Comparison of ENCODE assay signal across 8 cellular contexts in genomic region chr16:68529931-68530667, GRCh38. TPM values are rescaled to one million over a fixed set of nuclear protein-coding genes. Genes with fewer than 3 reads are reported as not detected.
DNase-seq lines count a peak whose midpoint lies in the region; ATAC-seq, FAIRE-seq and TF ChIP-seq lines count a peak whose summit lies in the region.

No MANE protein-coding gene starts in this region.

- peaks cover 7% of the 10 kb centered on the region for H3K4me1 ChIP-seq in GM12878 (ENCODE audit: control insufficient read depth, insufficient read depth, low read length)
- peaks cover 0 to 23% (median 17%) of the 10 kb centered on the region in 4 donors for H3K4me1 ChIP-seq in sigmoid colon

- RAD21 ChIA-PET in GM12878 (lab: Charles Lee; ENCODE audit: unreplicated experiment), result interaction anchor here (0.7 to 2.1 kb wide), 13 partner anchors 9 to 758 kb away, joined by 3 to 8 read pairs (median 6); partner anchors contain the start of gene TANGO6

- no peak for TF ChIP-seq EP300 in GM12878 (IDR thresholded peaks at IDR 0.05; ENCODE audit: borderline replicate concordance in 1 of 2, control insufficient read depth in 1 of 2, low read depth in 2 of 2, low read length in 2 of 2)
- TF ChIP-seq EP300 in sigmoid colon (IDR thresholded peaks at IDR 0.05), result no peak

- intact Hi-C loops in GM12878 (cut with micrococcal nuclease; ENCODE audit: unreplicated experiment) (loop anchor here (2.0 to 5.0 kb wide), 6 partner anchors 61 to 757 kb away; no protein-coding TSS in a partner anchor), sigmoid colon (cut with DNase I) (loop anchor here (5.0 kb wide), 3 partner anchors 272 to 602 kb away; partner anchors contain the start of genes CHTF8, TANGO6 and UTP4)

- H3K36me3 ChIP-seq in GM06990 (ENCODE audit: control insufficient read depth, insufficient read depth, low read length), result no peaks in the 10 kb centered on the region
- no peaks in the 10 kb centered on the region for H3K36me3 ChIP-seq in GM12878 (ENCODE audit: control insufficient read depth in 2 of 2, insufficient read depth in 2 of 2, low read length in 1 of 2)
- no peaks in the 10 kb centered on the region for H3K36me3 ChIP-seq in sigmoid colon

- H4K20me1 ChIP-seq in GM12878 (ENCODE audit: control insufficient read depth, insufficient read depth), result no peaks in the 10 kb centered on the region

- no peaks in the 10 kb centered on the region for H3K79me2 ChIP-seq in GM12878 (ENCODE audit: control insufficient read depth, insufficient read depth, low read length)

- H3K9me3 ChIP-seq in GM12878 (replicated peaks; ENCODE audit: control insufficient read depth, insufficient read depth, low read length), result no peaks in the 10 kb centered on the region; the same call in 1 of the 3 replicates
- no peaks in the 10 kb centered on the region for H3K9me3 ChIP-seq in sigmoid colon

- H3K9ac ChIP-seq in GM12878 (ENCODE audit: control insufficient read depth, insufficient read depth, low read length), result peak overlapping the region; percentile 58; the same call in 1 of the 2 replicates

- FAIRE-seq in GM12878 (lab: Jason Lieb, UNC), result peak; percentile 97

- 2% methylated on average over 55 of the region's 56 CpGs for WGBS in GM12878 (ENCODE audit: insufficient coverage, insufficient replicate concordance, low lambda C conversion rate, missing lambda C conversion rate)
- WGBS in sigmoid colon, 2 donors, result 1% methylated on average over 56 of the region's 56 CpGs

- POLR2A ChIA-PET in GM12878 (lab: Charles Lee), result interaction anchor here (0.5 to 0.8 kb wide), 4 partner anchors 9 to 797 kb away, joined by 3 to 5 read pairs (median 4); partner anchors contain the start of gene ZFP90

- TF ChIP-seq POLR2A in GM12878 (IDR thresholded peaks at IDR 0.05; ENCODE audit: low read depth, low read length) (peak; percentile 78), sigmoid colon (IDR thresholded peaks at IDR 0.05) (no peak)

- peak; percentile 90 for DNase-seq in GM06990 (ENCODE audit: extremely low read depth, insufficient read length)
- peak; percentile 64 for DNase-seq in NCI-H1694 (lab: John Stamatoyannopoulos, UW)
- DNase-seq in T1000 (lab: John Stamatoyannopoulos, UW), result peak; percentile 74
- DNase-seq in GM12878 (ENCODE audit: low read depth, low spot score), result peak; percentile 62
- DNase-seq in iPS DF 4.7 (ENCODE audit: extremely low read depth, low spot score), result peak; percentile 60
- peak; percentile 94 for DNase-seq in sigmoid colon
- DNase-seq in KBM-7, result no peak

- H3K27ac ChIP-seq in GM12878 (ENCODE audit: control insufficient read depth, insufficient read depth) (0 out of 2 replicates have a peak overlapping the region, but pooled peaks have one; percentile 8), sigmoid colon (peak overlapping the region in 1 of 4 donors; percentile 21)

- H2AFZ ChIP-seq in GM12878 (ENCODE audit: control insufficient read depth, low read depth, low read length), result peak overlapping the region; percentile 92

- SMC1A ChIA-PET in GM12878 (lab: Charles Lee; ENCODE audit: uncharacterized antibody, unreplicated experiment), result interaction anchor here (0.6 to 2.4 kb wide), 7 partner anchors 9 to 335 kb away, joined by 3 to 24 read pairs (median 3); no protein-coding TSS in a partner anchor

- no TSS peak for BruUV-seq in GM12878 (replicated peaks; lab: Mats Ljungman, UMichigan)

- in situ Hi-C loops in GM12878 (cut with MboI), result loop anchor here (10.0 to 25.0 kb wide), 2 partner anchors 282 to 755 kb away; no protein-coding TSS in a partner anchor
- in situ Hi-C loops in KBM-7 (cut with MboI; ENCODE audit: low pct_unique_long_range_greater_than_20kb, low sequenced_read_pairs), result no loop called here

- no peaks in the 10 kb centered on the region for H3K27me3 ChIP-seq in GM06990 (replicated peaks; ENCODE audit: control insufficient read depth, insufficient read depth, low read length)
- H3K27me3 ChIP-seq in GM12878 (replicated peaks in 1 of 2; ENCODE audit: control insufficient read depth in 2 of 2, insufficient read depth in 2 of 2, low read length in 1 of 2), result no peaks in the 10 kb centered on the region
- no peaks in the 10 kb centered on the region for H3K27me3 ChIP-seq in sigmoid colon

- TF ChIP-seq CTCF in GM06990 (IDR thresholded peaks at IDR 0.05; ENCODE audit: insufficient read depth, low read length, poor library complexity, severe bottlenecking) (no peak), GM12878 (IDR thresholded peaks at IDR 0.05 in 2 of 3, conservative IDR thresholded peaks at IDR 0.05 in 1 of 3; ENCODE audit: control insufficient read depth in 2 of 3, extremely low read depth in 1 of 3, insufficient read depth in 1 of 3, low read depth in 3 of 3, low read length in 3 of 3) (no peak), sigmoid colon (IDR thresholded peaks at IDR 0.05) (no peak)

- H3K4me3 ChIP-seq in GM06990 (replicated peaks; ENCODE audit: low read depth, low read length) (peak overlapping the region; percentile 77), GM12878 (peak overlapping the region; percentile 70), sigmoid colon (peak overlapping the region; percentile 65 to 78 (median 67))

- TF ChIP-seq RAD21 in GM12878 (IDR thresholded peaks at IDR 0.05; ENCODE audit: insufficient read depth, low read depth, low read length), result no peak

- peak overlapping the region; percentile 82 for H3K4me2 ChIP-seq in GM12878 (ENCODE audit: control insufficient read depth, insufficient read depth)

- ATAC-seq in HG02642 (IDR thresholded peaks at IDR 0.05; ENCODE audit: poor library complexity, unreplicated experiment) (peak; percentile 89), GM12878 (peak; percentile 96)

- CTCF ChIA-PET in GM12878 (lab: Yijun Ruan, JAX), result interaction anchor here (0.5 to 4.7 kb wide), 19 partner anchors 9 to 1182 kb away, joined by 3 to 41 read pairs (median 4); no protein-coding TSS in a partner anchor

TF ChIP-seq in GM12878, 131 proteins besides CTCF, POLR2A, EP300 and RAD21 (continues in another document):
- TF ChIP-seq SUZ12 (IDR thresholded peaks at IDR 0.05; ENCODE audit: unreplicated experiment), result no peak
- TF ChIP-seq MYC (IDR thresholded peaks at IDR 0.05; ENCODE audit: insufficient read depth, insufficient read length, insufficient replicate concordance, low read length, severe bottlenecking), result no peak
- no peak for TF ChIP-seq NFIC (IDR thresholded peaks at IDR 0.05; ENCODE audit: low read depth, low read length)
- TF ChIP-seq LARP7 (IDR thresholded peaks at IDR 0.05), result peak; percentile 66
- no peak for TF ChIP-seq FOS (IDR thresholded peaks at IDR 0.05; ENCODE audit: borderline replicate concordance, extremely low read depth, insufficient read length)
- TF ChIP-seq CREB1 (IDR thresholded peaks at IDR 0.05; ENCODE audit: low read depth), result no peak
- no peak for TF ChIP-seq ATF7 (IDR thresholded peaks at IDR 0.05; ENCODE audit: low read depth)
- no peak for TF ChIP-seq KDM1A (IDR thresholded peaks at IDR 0.05; ENCODE audit: borderline replicate concordance)
- peak; percentile 95; the same call in 1 of the 2 replicates for TF ChIP-seq RB1 (IDR thresholded peaks at IDR 0.05; ENCODE audit: borderline replicate concordance)
- TF ChIP-seq KLF5 (IDR thresholded peaks at IDR 0.05; ENCODE audit: partially characterized antibody), result no peak
- no peak for TF ChIP-seq IKZF2 (IDR thresholded peaks at IDR 0.05)
- TF ChIP-seq POLR2AphosphoS2 (IDR thresholded peaks at IDR 0.05; ENCODE audit: low read depth, low read length), result no peak
- TF ChIP-seq RCOR1 (conservative IDR thresholded peaks at IDR 0.05; ENCODE audit: low read depth, low read length), result no peak
- TF ChIP-seq BACH1 (IDR thresholded peaks at IDR 0.05; ENCODE audit: borderline replicate concordance), result no peak
- no peak for TF ChIP-seq NBN (IDR thresholded peaks at IDR 0.05)
- TF ChIP-seq MLLT1 (IDR thresholded peaks at IDR 0.05), result no peak
- no peak for TF ChIP-seq HDAC2 (IDR thresholded peaks at IDR 0.05)
- no peak for TF ChIP-seq SMAD5 (IDR thresholded peaks at IDR 0.05; ENCODE audit: low read depth)

RNA-seq across cellular contexts. Expression of gene ZFP90, which starts 9.0 kb away (rescaled TPM):
- total RNA-seq in GM12878 (2013; cell fraction: nucleolus; rRNA removed), result 72.8 and 80.9 TPM in 2 replicates
- total RNA-seq in GM12878 (2014; rRNA removed), result 19.5 and 20.9 TPM in 2 replicates
- 15.1 and 17.5 TPM in 2 replicates for total RNA-seq in GM12878 (2014; rRNA removed; fragmentation: Illumina TruSeq; extraction: Trizol)
- 17.2 and 19.9 TPM in 2 replicates for total RNA-seq in GM12878 (2021)
- 9.8 TPM for polyA plus RNA-seq in GM12878 (2011; ENCODE audit: low read depth)
- polyA plus RNA-seq in GM12878 (2011; rRNA removed), result 20.0 and 24.1 TPM in 2 replicates
- 10.5 and 15.3 TPM in 2 replicates for polyA plus RNA-seq in GM12878 (2011; cell fraction: cytosol; rRNA removed)
- 17.5 and 18.7 TPM in 2 replicates for polyA plus RNA-seq in GM12878 (2011; cell fraction: nucleus; rRNA removed)
- 11.2 and 19.9 TPM in 2 replicates for polyA plus RNA-seq in GM12878 (2012)
- 15.0 and 17.9 TPM in 2 replicates for polyA plus RNA-seq in GM12878 (2014; fragmentation: Illumina TruSeq; extraction: Trizol)
- 1 to 10 TPM; 3.3 to 3.6 TPM for polyA plus RNA-seq in GM12878 (2014; fragmentation: Nextera tagmentation; extraction: Ambion mirVana)
- 16.9 and 17.3 TPM in 2 replicates for polyA plus RNA-seq in GM12878 (2014; rRNA removed)
- polyA plus RNA-seq in GM12878 (2016; fragmentation: Nextera tagmentation; extraction: Ambion mirVana), result 10 to 100 TPM; 12.9 to 15.8 TPM
- 11.4 and 17.3 TPM in 2 replicates for polyA minus RNA-seq in GM12878 (2011; rRNA and poly(A)+ RNA removed)
- 4.6 and 6.1 TPM in 2 replicates for polyA minus RNA-seq in GM12878 (2011; cell fraction: cytosol; rRNA and poly(A)+ RNA removed)
- 8.2 and 10.1 TPM in 2 replicates for polyA minus RNA-seq in GM12878 (2011; cell fraction: nucleus; rRNA and poly(A)+ RNA removed)
- total RNA-seq in sigmoid colon, result 10 to 100 TPM; 33.4 to 48.5 (median 39.1) TPM
- 1 to 10 TPM; 1.6 to 8.0 (median 4.8) TPM for polyA plus RNA-seq in sigmoid colon
